In genomic region chr15:82540984-82541431, GRCh38 we compare ENCODE assay signal across 8 cellular contexts. TPM values are rescaled to one million over a fixed set of nuclear protein-coding genes. Genes with fewer than 3 reads are reported as not detected.
A peak's percentile ranks its signal among the peaks of the same experiment; 100 is the strongest.
DNase-seq lines count a peak whose midpoint lies in the region; ATAC-seq and TF ChIP-seq lines count a peak whose summit lies in the region.

No MANE protein-coding gene starts in this region.

- H3K4me1 ChIP-seq in esophagus muscularis mucosa: peaks cover 29 to 40% (median 35%) of the 10 kb centered on the region in 4 donors

- no peaks in the 10 kb centered on the region for H3K9me2 ChIP-seq in SU-DHL-6 (replicated peaks; ENCODE audit: insufficient read depth, low read length)
- H3K9me2 ChIP-seq in neural cell (ENCODE audit: insufficient read depth, low read length): no peaks in the 10 kb centered on the region

- DNase-seq in esophagus muscularis mucosa (ENCODE audit: extremely low spot score) (no peak), HT-29 (ENCODE audit: low spot score) (no peak), erythroblast (lab: John Stamatoyannopoulos, UW) (no peak)

- TF ChIP-seq CTCF in SU-DHL-6 (IDR thresholded peaks at IDR 0.05; ENCODE audit: insufficient read depth, low read length, poor library complexity, severe bottlenecking) (no peak), esophagus muscularis mucosa (IDR thresholded peaks at IDR 0.05) (no peak), neural cell (IDR thresholded peaks at IDR 0.05; ENCODE audit: poor library complexity, severe bottlenecking) (no peak)

- peaks cover 27% of the 10 kb centered on the region for H3K79me2 ChIP-seq in SU-DHL-6 (ENCODE audit: insufficient read depth, low read length)
- H3K79me2 ChIP-seq in neural cell (replicated peaks; ENCODE audit: insufficient read depth, low read length): peaks cover 15% of the 10 kb centered on the region

- H3K27me3 ChIP-seq in SU-DHL-6 (ENCODE audit: low read length) (no peaks in the 10 kb centered on the region), esophagus muscularis mucosa (no peaks in the 10 kb centered on the region), neural cell (ENCODE audit: insufficient read depth, low read depth, low read length) (no peaks in the 10 kb centered on the region)

- peak overlapping the region; percentile 82 for H3K4me3 ChIP-seq in SU-DHL-6 (ENCODE audit: insufficient read depth, low read length, poor library complexity, severe bottlenecking)
- peak overlapping the region; percentile 82 to 89 (median 84) for H3K4me3 ChIP-seq in esophagus muscularis mucosa
- peak overlapping the region; percentile 96 for H3K4me3 ChIP-seq in neural cell (ENCODE audit: low read length)

- peak overlapping the region; percentile 66 for H3K4me2 ChIP-seq in SU-DHL-6 (ENCODE audit: low read depth, low read length, poor library complexity, severe bottlenecking)
- peak overlapping the region; percentile 26 for H3K4me2 ChIP-seq in neural cell (ENCODE audit: low read length)

- H3K36me3 ChIP-seq in SU-DHL-6 (ENCODE audit: low read length) (peaks cover 34% of the 10 kb centered on the region), esophagus muscularis mucosa (peaks cover 30 to 47% (median 33%) of the 10 kb centered on the region in 4 donors), neural cell (ENCODE audit: insufficient read depth, low read length) (no peaks in the 10 kb centered on the region)

- H3K9ac ChIP-seq in SU-DHL-6 (ENCODE audit: low read length) (peak overlapping the region; percentile 100), neural cell (ENCODE audit: low read length) (peak overlapping the region; percentile 88)

- H3K9me3 ChIP-seq in SU-DHL-6 (ENCODE audit: insufficient read depth, low read length) (no peaks in the 10 kb centered on the region), esophagus muscularis mucosa (no peaks in the 10 kb centered on the region), neural cell (ENCODE audit: low read length) (no peaks in the 10 kb centered on the region)

- peaks cover 13% of the 10 kb centered on the region; the same call in 1 of the 2 replicates for H4K20me1 ChIP-seq in SU-DHL-6 (ENCODE audit: low read depth, low read length)
- H4K20me1 ChIP-seq in neural cell (ENCODE audit: insufficient read depth): no peaks in the 10 kb centered on the region

- peak overlapping the region; percentile 75 for H2AFZ ChIP-seq in SU-DHL-6 (ENCODE audit: low read depth, low read length, severe bottlenecking)
- peak overlapping the region; percentile 87 for H2AFZ ChIP-seq in neural cell (ENCODE audit: low read depth, low read length)

- intact Hi-C loops in esophagus muscularis mucosa (cut with DNase I): loop anchor here (5.0 kb wide), 1 partner anchor 206 kb away; no protein-coding TSS in a partner anchor

- ATAC-seq in GM18511 (IDR thresholded peaks at IDR 0.05; ENCODE audit: unreplicated experiment): peak; percentile 19
- no peak for ATAC-seq in GM18505 (IDR thresholded peaks at IDR 0.05; ENCODE audit: unreplicated experiment)
- ATAC-seq in activated CD4-positive, CD25-positive, alpha-beta regulatory T cell treated with anti-CD3 and anti-CD28 coated beads, Interleukin-2, amount 50 U/mL, for 24 hours: no peak

- peak overlapping the region; percentile 51 for H3K27ac ChIP-seq in SU-DHL-6 (ENCODE audit: low read depth, low read length)
- peak overlapping the region; percentile 88 to 96 (median 94) for H3K27ac ChIP-seq in esophagus muscularis mucosa (replicated peaks in 1 of 4)
- peak overlapping the region; percentile 87 for H3K27ac ChIP-seq in neural cell (ENCODE audit: low read length)

- no peak for TF ChIP-seq POLR2A in esophagus muscularis mucosa (IDR thresholded peaks at IDR 0.05; ENCODE audit: low read depth)
- no peak for TF ChIP-seq POLR2A in GM18505 (IDR thresholded peaks at IDR 0.05; ENCODE audit: borderline replicate concordance, extremely low read depth, insufficient read depth, insufficient read length)
- no peak for TF ChIP-seq POLR2A in erythroblast (IDR thresholded peaks at IDR 0.05; ENCODE audit: low read length)

- no peak for TF ChIP-seq RAD21 in neural cell (conservative IDR thresholded peaks at IDR 0.05)

- H3F3A ChIP-seq in SU-DHL-6 (ENCODE audit: insufficient read depth) (peaks cover 38% of the 10 kb centered on the region), neural cell (ENCODE audit: insufficient read depth, low read length, poor library complexity, severe bottlenecking) (no peaks in the 10 kb centered on the region)

- no peak for TF ChIP-seq EP300 in esophagus muscularis mucosa (IDR thresholded peaks at IDR 0.05)
- no peak for TF ChIP-seq EP300 in neural cell (conservative IDR thresholded peaks at IDR 0.05; ENCODE audit: poor library complexity, severe bottlenecking)

- WGBS in esophagus muscularis mucosa: 23% methylated on average over 11 of the region's 11 CpGs

TF ChIP-seq in neural cell, 6 proteins besides CTCF, POLR2A, EP300 and RAD21:
- no peak for TF ChIP-seq MXI1 (conservative IDR thresholded peaks at IDR 0.05; ENCODE audit: poor library complexity, severe bottlenecking)
- TF ChIP-seq REST (IDR thresholded peaks at IDR 0.05; ENCODE audit: borderline replicate concordance): no peak
- TF ChIP-seq POLR2AphosphoS5 (IDR thresholded peaks at IDR 0.05): no peak
- TF ChIP-seq SMC3 (conservative IDR thresholded peaks at IDR 0.05; ENCODE audit: poor library complexity): no peak
- no peak for TF ChIP-seq EZH2 (IDR thresholded peaks at IDR 0.05; ENCODE audit: borderline replicate concordance, insufficient read depth, low read length, poor library complexity, severe bottlenecking)
- no peak for TF ChIP-seq TAF1 (IDR thresholded peaks at IDR 0.05; ENCODE audit: low read depth)

RNA-seq across cellular contexts. Expression of gene RPS17, which starts 0.8 kb away (rescaled TPM):
- 1,000 to 10,000 TPM; 1,410 to 2,934 (median 1,998) TPM for total RNA-seq in esophagus muscularis mucosa
- polyA plus RNA-seq in neural cell: 2,425 and 2,561 TPM in 2 replicates
- polyA minus RNA-seq in neural cell: 689 and 810 TPM in 2 replicates
- total RNA-seq in HT-29 (2014; rRNA removed; shearing (Covaris generic)): 3,753 and 4,531 TPM in 2 replicates
